ENCODE assay signal across 8 cellular contexts in the genomic region with DNA sequence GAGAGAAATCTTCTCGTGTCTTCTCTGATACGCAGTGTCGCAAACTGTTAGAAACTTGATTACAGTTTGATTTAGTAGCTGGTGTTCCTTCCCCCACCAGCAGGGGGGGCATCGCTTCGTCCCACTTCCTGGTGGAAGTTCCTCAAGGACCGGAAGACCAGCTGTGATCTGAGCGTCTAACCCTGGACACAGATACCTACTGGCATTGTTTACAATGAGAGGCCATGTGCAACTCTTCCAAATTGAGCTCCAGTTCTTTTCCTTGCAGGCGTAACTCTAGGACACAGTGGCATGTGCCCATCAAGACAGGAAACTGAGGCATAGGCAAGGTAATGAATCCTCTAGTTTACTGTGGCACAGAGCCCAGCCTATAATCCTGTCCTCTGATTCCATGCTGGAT.
DNase-seq lines count a peak whose midpoint lies in the region; ATAC-seq, FAIRE-seq and TF ChIP-seq lines count a peak whose summit lies in the region.

No MANE protein-coding gene starts in this region.

- H3K27me3 ChIP-seq in Panc1 (ENCODE audit: control insufficient read depth, insufficient read depth, low read length) (no peaks in the 10 kb centered on the region), body of pancreas (no peaks in the 10 kb centered on the region)

- H3K4me3 ChIP-seq in Panc1 (ENCODE audit: low read depth in 2 of 2, low read length in 2 of 2) (no peak overlapping the region), body of pancreas (no peak overlapping the region)

- H3K27ac ChIP-seq in Panc1 (ENCODE audit: low read length) (no peak overlapping the region), body of pancreas (no peak overlapping the region)

- peak; percentile 68 for FAIRE-seq in GM18507 (lab: Jason Lieb, UNC)

- no peak for TF ChIP-seq POLR2A in body of pancreas (IDR thresholded peaks at IDR 0.05)

- TF ChIP-seq CTCF in Panc1 (IDR thresholded peaks at IDR 0.05) = peak; percentile 85
- peak; percentile 47 to 61 (median 52) for TF ChIP-seq CTCF in body of pancreas (IDR thresholded peaks at IDR 0.05)

- intact Hi-C loops in Panc1 (cut with micrococcal nuclease; ENCODE audit: unreplicated experiment) (no loop called here), body of pancreas (cut with DNase I) (no loop called here)

- no peaks in the 10 kb centered on the region for H3K4me1 ChIP-seq in Panc1 (ENCODE audit: control insufficient read depth, insufficient read depth, low read length)
- H3K4me1 ChIP-seq in body of pancreas = no peaks in the 10 kb centered on the region

- H3K36me3 ChIP-seq in Panc1 (ENCODE audit: control insufficient read depth, insufficient read depth, low read length) (no peaks in the 10 kb centered on the region), body of pancreas (replicated peaks in 1 of 2; ENCODE audit: insufficient read depth in 1 of 2, low read depth in 2 of 2) (no peaks in the 10 kb centered on the region)

- ATAC-seq in Panc1 (no peak), body of pancreas (no peak), HG03457 (IDR thresholded peaks at IDR 0.05; ENCODE audit: unreplicated experiment) (no peak), GM18867 (IDR thresholded peaks at IDR 0.05; ENCODE audit: unreplicated experiment) (no peak)

- no TSS peak for BruUV-seq in Panc1 (replicated peaks; lab: Mats Ljungman, UMichigan)

- H3K9me3 ChIP-seq in Panc1 (ENCODE audit: control insufficient read depth, insufficient read depth, low read depth, low read length) (no peaks in the 10 kb centered on the region), body of pancreas (no peaks in the 10 kb centered on the region)

- CTCF ChIA-PET in Panc1 (lab: Charles Lee) = interaction anchor here (0.6 to 0.7 kb wide), 2 partner anchors 19 to 79 kb away, joined by 3 to 8 read pairs; no protein-coding TSS in a partner anchor

- in situ Hi-C loops in Panc1 (cut with HindIII; ENCODE audit: low pct_unique_long_range_greater_than_20kb, low sequenced_read_pairs) = no loop called here

- 60 to 68% methylated on average over 8 of the region's 8 CpGs for WGBS in body of pancreas, 2 donors

- DNase-seq in AG08395 (ENCODE audit: low spot score) (peak; percentile 50), GM18507 (ENCODE audit: extremely low spot score, insufficient read length, low read depth) (peak; percentile 23), Panc1 (ENCODE audit: low read depth, low spot score) (peak; percentile 12), body of pancreas (peak; percentile 26 to 53 (median 35)), lung microvascular endothelial cell (ENCODE audit: low read depth in 2 of 2) (peak; percentile 54 to 58), superior temporal gyrus (ENCODE audit: extremely low spot score) (no peak)

- POLR2A ChIA-PET in Panc1 (lab: Charles Lee) = interaction anchor here (0.6 kb wide), 3 partner anchors 12 to 201 kb away, joined by 3 to 7 read pairs (median 4); no protein-coding TSS in a partner anchor
